In genomic region chr1:228068359-228068758, GRCh38 we compare ENCODE assay signal across 10 cellular contexts.
"Had no signal": no experiment of that assay in that cellular context is flagged by ENCODE, and none has a peak within 500 bp of the region (broad histone marks: within the 10 kb centered on the region; RNA-seq: fewer than 3 reads in every experiment).

No MANE protein-coding gene starts in this region.

- DNase-seq: GM23248, GOT3, H7, H9, HCEC 1CT, HFFc6 had no signal

- H3K9ac ChIP-seq: GM23248 had no signal

- H3K4me2 ChIP-seq: GM23338 had no signal

- H3K4me1 ChIP-seq: HAP-1 had no signal

- H3K4me3 ChIP-seq: GM23248, GM23338, HAP-1 had no signal

- H3K27ac ChIP-seq: GM23248 had no signal

- H3K9me3 ChIP-seq: HAP-1 had no signal

- ATAC-seq: GM23338, HCT116 had no signal

- H3K36me3 ChIP-seq: HAP-1 had no signal

- H2AFZ ChIP-seq: GM23248, GM23338 had no signal

- FAIRE-seq: H54 had no signal
